ENCODE assay signal across 1 cellular context in genomic region chr3:131277836-131278497, GRCh38.
TF ChIP-seq lines count a peak whose summit lies in the region.

No MANE protein-coding gene starts in this region.

TF ChIP-seq in SK-N-SH treated with all-trans-retinoic acid at 6 μM for 48 hours, 23 proteins besides CTCF, POLR2A, EP300 and RAD21 (continued from another document):
- TF ChIP-seq TOX (CRISPR knock-in tag; IDR thresholded peaks at IDR 0.05; ENCODE audit: borderline replicate concordance), result no peak
- no peak for TF ChIP-seq POU6F1 (CRISPR knock-in tag; IDR thresholded peaks at IDR 0.05; ENCODE audit: borderline replicate concordance, low read depth)
TF ChIP-seq in SK-N-SH treated with all-trans-retinoic acid at 6 μM for 48 hours: peak in this region for 0.
